ENCODE assay signal across 24 cellular contexts in genomic region chr9:99779277-99779676, GRCh38.
"Had no signal": no experiment of that assay in that cellular context is flagged by ENCODE, and none has a peak within 500 bp of the region (broad histone marks: within the 10 kb centered on the region; RNA-seq: fewer than 3 reads in every experiment).

No MANE protein-coding gene starts in this region.

- H3K36me3 ChIP-seq: ascending aorta, brain microvascular endothelial cell, thyroid gland had no signal

- H3K4me3 Mint-ChIP-seq: activated CD4-positive, alpha-beta T cell treated with anti-CD3 and anti-CD28 coated beads, Interleukin-2, amount 10 ng/mL, durations not matched to agents 7 days and 5 days; dendritic cell treated with granulocyte-macrophage colony-stimulating factor and Interleukin-4, amounts not matched to agents 40 ng/mL and 50 ng/mL, for 4 days; naive thymus-derived CD8-positive, alpha-beta T cell; stimulated activated naive B cell treated with anti-CD40 and anti-IgM and Interleukin-4, amounts not matched to agents 10 μg/mL and 1 μg/mL and 100 μg/mL, for 72 hours; T-helper 1 cell treated with Interleukin-12 subunit alpha and Interleukin-12 subunit beta and Interleukin-4 antibody, amounts not matched to agents 30 μg/mL and 1 μg/mL, for 36 hours had no signal

- H3K4me3 ChIP-seq: ascending aorta, lung, smooth muscle cell, thyroid gland had no signal

- H3K27me3 ChIP-seq: ascending aorta, brain microvascular endothelial cell, thyroid gland had no signal

- ATAC-seq: foreskin keratinocyte; left lobe of liver; naive thymus-derived CD8-positive, alpha-beta T cell; sciatic nerve had no signal

- H3K9me3 Mint-ChIP-seq: activated CD4-positive, alpha-beta T cell treated with anti-CD3 and anti-CD28 coated beads, Interleukin-2, amount 10 ng/mL, durations not matched to agents 7 days and 5 days; dendritic cell treated with granulocyte-macrophage colony-stimulating factor and Interleukin-4, amounts not matched to agents 40 ng/mL and 50 ng/mL, for 4 days; stimulated activated naive B cell treated with anti-CD40 and anti-IgM and Interleukin-4, amounts not matched to agents 10 μg/mL and 1 μg/mL and 100 μg/mL, for 72 hours had no signal

- H3K4me2 ChIP-seq: smooth muscle cell had no signal

- H3K27me3 Mint-ChIP-seq: stimulated activated naive B cell treated with anti-CD40 and anti-IgM and Interleukin-4, amounts not matched to agents 10 μg/mL and 1 μg/mL and 100 μg/mL, for 72 hours had no signal

- H3K27ac ChIP-seq: ascending aorta, brain microvascular endothelial cell, foreskin keratinocyte, thyroid gland had no signal

- DNase-seq: activated CD4-positive, alpha-beta T cell treated with anti-CD3 and anti-CD28 coated beads, Interleukin-2, amount 10 ng/mL, durations not matched to agents 7 days and 5 days; activated CD4-positive, CD25-positive, alpha-beta regulatory T cell; activated CD8-positive, alpha-beta memory T cell treated with anti-CD3 and anti-CD28 coated beads for 24 hours; activated CD8-positive, alpha-beta memory T cell treated with anti-CD3 and anti-CD28 coated beads, Interleukin-2, amount 50 U/mL, for 4 hours; activated gamma-delta T cell; activated naive CD4-positive, alpha-beta T cell treated with anti-CD3 and anti-CD28 coated beads, Interleukin-2, amount 50 U/mL, for 16 hours; brain microvascular endothelial cell; caudate nucleus; effector CD4-positive, alpha-beta T cell; erythroblast; foreskin keratinocyte; kidney; naive thymus-derived CD8-positive, alpha-beta T cell; stimulated activated naive B cell treated with anti-CD40 and anti-IgM and Interleukin-4, amounts not matched to agents 10 μg/mL and 1 μg/mL and 100 μg/mL, for 72 hours; substantia nigra; T1000; thyroid gland had no signal

- H3K27ac Mint-ChIP-seq: activated CD4-positive, alpha-beta T cell treated with anti-CD3 and anti-CD28 coated beads, Interleukin-2, amount 10 ng/mL, durations not matched to agents 7 days and 5 days; dendritic cell treated with granulocyte-macrophage colony-stimulating factor and Interleukin-4, amounts not matched to agents 40 ng/mL and 50 ng/mL, for 4 days; naive thymus-derived CD8-positive, alpha-beta T cell; T-helper 1 cell treated with Interleukin-12 subunit alpha and Interleukin-12 subunit beta and Interleukin-4 antibody, amounts not matched to agents 30 μg/mL and 1 μg/mL, for 36 hours had no signal

- H3K36me3 Mint-ChIP-seq: naive thymus-derived CD8-positive, alpha-beta T cell had no signal

- H3K4me1 Mint-ChIP-seq: activated CD4-positive, alpha-beta T cell treated with anti-CD3 and anti-CD28 coated beads, Interleukin-2, amount 10 ng/mL, durations not matched to agents 7 days and 5 days had no signal

- H3K4me1 ChIP-seq: ascending aorta, foreskin keratinocyte, thyroid gland had no signal
